In the genomic region with DNA sequence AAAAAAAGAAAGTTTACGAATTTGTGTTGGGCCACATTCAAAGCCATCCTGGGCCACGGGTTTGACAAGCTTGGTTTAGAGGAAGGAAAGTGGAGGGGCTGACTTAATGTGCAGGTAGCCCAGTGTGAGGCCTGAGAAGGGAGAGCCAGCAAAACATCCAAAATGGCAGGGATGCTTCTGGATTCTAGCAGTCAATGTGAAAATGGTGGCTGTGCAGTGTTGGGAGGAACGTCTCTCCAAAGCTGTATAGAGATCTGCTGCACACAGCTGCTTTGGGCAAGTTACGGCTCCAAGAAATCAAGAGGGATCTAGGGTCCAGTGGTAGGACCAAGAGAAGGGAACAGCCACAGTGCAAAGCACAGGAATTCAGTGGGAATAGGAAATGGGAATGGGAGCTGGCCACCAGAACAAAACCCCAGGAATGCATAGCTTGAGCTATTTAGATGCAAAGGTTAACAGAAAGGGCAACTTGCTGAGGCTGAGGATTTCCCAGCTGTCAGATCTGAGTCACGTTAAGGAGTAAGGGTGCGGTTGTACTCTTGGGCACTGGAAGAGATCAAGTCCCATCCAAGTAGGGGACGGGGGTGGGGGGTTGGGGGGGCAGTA, we compare ENCODE assay signal across 13 cellular contexts.
DNase-seq lines count a peak whose midpoint lies in the region; ATAC-seq and TF ChIP-seq lines count a peak whose summit lies in the region.
"Had no signal": no experiment of that assay in that cellular context is flagged by ENCODE, and none has a peak within 500 bp of the region (broad histone marks: within the 10 kb centered on the region; RNA-seq: fewer than 3 reads in every experiment).

No MANE protein-coding gene starts in this region.

- no peak overlapping the region for H2BK5ac ChIP-seq in trophoblast cell (ENCODE audit: low read depth, low read length, poor library complexity)

- H3K36me3 ChIP-seq in ES-I3 (ENCODE audit: insufficient read depth, low read length) = no peaks in the 10 kb centered on the region
- no peaks in the 10 kb centered on the region for H3K36me3 ChIP-seq in RWPE2 (ENCODE audit: low read depth)
- H3K36me3 ChIP-seq in trophoblast cell (ENCODE audit: control insufficient read depth in 1 of 2, insufficient read depth in 2 of 2, low read length in 2 of 2) = no peaks in the 10 kb centered on the region
- H3K36me3 ChIP-seq in prostate gland = no peaks in the 10 kb centered on the region

- H3K4me2 ChIP-seq in trophoblast cell (ENCODE audit: low read length) = no peak overlapping the region
- H3K4me2 ChIP-seq: PC-9 had no signal

- no peak overlapping the region for H2BK120ac ChIP-seq in trophoblast cell (ENCODE audit: insufficient read depth, low read length, poor library complexity)

- H3K27me3 Mint-ChIP-seq in activated CD4-positive, alpha-beta T cell treated with anti-CD3 and anti-CD28 coated beads, Interleukin-2, amount 10 ng/mL, durations not matched to agents 7 days and 5 days = peaks cover 3% of the 10 kb centered on the region
- H3K27me3 Mint-ChIP-seq: activated T-cell treated with anti-CD3 and anti-CD28 coated beads, Interleukin-2, amount 50 U/mL, for 24 hours had no signal

- H3K4me3 ChIP-seq in RWPE2 (ENCODE audit: severe bottlenecking) = no peak overlapping the region
- H3K4me3 ChIP-seq in trophoblast cell (ENCODE audit: low read depth, low read length) = no peak overlapping the region
- no peak overlapping the region for H3K4me3 ChIP-seq in prostate gland
- H3K4me3 ChIP-seq: PC-9 had no signal

- H3K79me1 ChIP-seq in trophoblast cell (ENCODE audit: low read length) = peaks cover 5% of the 10 kb centered on the region

- H4K12ac ChIP-seq in trophoblast cell (ENCODE audit: low read depth, low read length) = no peak overlapping the region

- peak; percentile 74 for ATAC-seq in RWPE2 (ENCODE audit: low read depth)
- ATAC-seq in HG03439 (IDR thresholded peaks at IDR 0.05; ENCODE audit: unreplicated experiment) = no peak

- H3K27ac Mint-ChIP-seq in activated CD4-positive, alpha-beta T cell treated with anti-CD3 and anti-CD28 coated beads, Interleukin-2, amount 10 ng/mL, durations not matched to agents 7 days and 5 days = no peak overlapping the region
- H3K27ac Mint-ChIP-seq: activated T-cell treated with anti-CD3 and anti-CD28 coated beads, Interleukin-2, amount 50 U/mL, for 24 hours had no signal

- TF ChIP-seq POLR2A in prostate gland (IDR thresholded peaks at IDR 0.05) = no peak

- H2BK12ac ChIP-seq in trophoblast cell (ENCODE audit: low read length) = peak overlapping the region; percentile 88

- CTCF ChIA-PET in activated CD4-positive, alpha-beta T cell treated with anti-CD3 and anti-CD28 coated beads, Interleukin-2, amount 10 ng/mL, durations not matched to agents 7 days and 5 days (lab: Charles Lee) = interaction anchor here (0.7 to 1.2 kb wide), 2 partner anchors 37 to 60 kb away, joined by 3 to 4 read pairs; no protein-coding TSS in a partner anchor

- peak overlapping the region; percentile 73 for H3K14ac ChIP-seq in trophoblast cell (ENCODE audit: low read length)

- no peak overlapping the region for H2AK5ac ChIP-seq in trophoblast cell (ENCODE audit: low read length)

- H3K79me2 ChIP-seq in trophoblast cell (ENCODE audit: control insufficient read depth, insufficient read depth, low read length, poor library complexity) = no peaks in the 10 kb centered on the region

- H3K4me3 Mint-ChIP-seq in activated CD4-positive, alpha-beta T cell treated with anti-CD3 and anti-CD28 coated beads, Interleukin-2, amount 10 ng/mL, durations not matched to agents 7 days and 5 days = no peak overlapping the region
- H3K4me3 Mint-ChIP-seq: activated T-cell treated with anti-CD3 and anti-CD28 coated beads, Interleukin-2, amount 50 U/mL, for 24 hours; naive B cell had no signal

- WGBS in trophoblast cell (ENCODE audit: extremely low coverage, insufficient coverage, insufficient read length) = no CpG with 5 or more reads among the region's 7 CpGs
- 75% methylated on average over 7 of the region's 7 CpGs for WGBS in prostate gland

- H3K23ac ChIP-seq in trophoblast cell (ENCODE audit: low read length) = no peak overlapping the region

- H3K9me3 Mint-ChIP-seq in activated CD4-positive, alpha-beta T cell treated with anti-CD3 and anti-CD28 coated beads, Interleukin-2, amount 10 ng/mL, durations not matched to agents 7 days and 5 days = peaks cover 12% of the 10 kb centered on the region

- peak overlapping the region; percentile 45 for H4K91ac ChIP-seq in trophoblast cell (ENCODE audit: low read depth, low read length)

- intact Hi-C loops in prostate gland (cut with DNase I) = no loop called here

- H3K36me3 Mint-ChIP-seq in activated CD4-positive, alpha-beta T cell treated with anti-CD3 and anti-CD28 coated beads, Interleukin-2, amount 10 ng/mL, durations not matched to agents 7 days and 5 days (ENCODE audit: low read depth) = no peaks in the 10 kb centered on the region

- TF ChIP-seq CTCF in RWPE2 (IDR thresholded peaks at IDR 0.05; ENCODE audit: poor library complexity, severe bottlenecking) (no peak), prostate gland (IDR thresholded peaks at IDR 0.05) (no peak)

- peak overlapping the region; percentile 8; the same call in 1 of the 2 replicates for H3K9ac ChIP-seq in ES-I3 (ENCODE audit: low read depth, low read length)
- no peak overlapping the region for H3K9ac ChIP-seq in trophoblast cell (ENCODE audit: low read length)

- no peaks in the 10 kb centered on the region for H3K9me3 ChIP-seq in ES-I3 (ENCODE audit: control insufficient read depth, insufficient read depth, low read length)
- H3K9me3 ChIP-seq in RWPE2 (ENCODE audit: severe bottlenecking) = no peaks in the 10 kb centered on the region
- H3K9me3 ChIP-seq in trophoblast cell (ENCODE audit: insufficient read depth, low read depth, low read length) = no peaks in the 10 kb centered on the region
- no peaks in the 10 kb centered on the region for H3K9me3 ChIP-seq in prostate gland

- H3K4me1 ChIP-seq in ES-I3 (ENCODE audit: insufficient read depth, low read length) (peaks cover 12% of the 10 kb centered on the region), RWPE2 (ENCODE audit: insufficient read depth, poor library complexity, severe bottlenecking) (no peaks in the 10 kb centered on the region), trophoblast cell (ENCODE audit: control insufficient read depth in 1 of 2, insufficient read depth in 2 of 2, low read length in 2 of 2) (peaks cover 5 to 7% of the 10 kb centered on the region in 2 experiments), prostate gland (replicated peaks) (no peaks in the 10 kb centered on the region)

- H4K8ac ChIP-seq in trophoblast cell (ENCODE audit: low read depth, low read length) = no peak overlapping the region

- H3K27me3 ChIP-seq in RWPE2 (ENCODE audit: insufficient read depth, poor library complexity, severe bottlenecking) (no peaks in the 10 kb centered on the region), trophoblast cell (ENCODE audit: insufficient read depth, low read length) (no peaks in the 10 kb centered on the region), prostate gland (replicated peaks; ENCODE audit: insufficient read depth) (no peaks in the 10 kb centered on the region)

- H3K27ac ChIP-seq in RWPE2 (ENCODE audit: poor library complexity, severe bottlenecking) (no peak overlapping the region), trophoblast cell (ENCODE audit: low read depth, low read length) (peak overlapping the region; percentile 28), prostate gland (no peak overlapping the region)
- H3K27ac ChIP-seq: PC-9 had no signal

- H2AFZ ChIP-seq in trophoblast cell (ENCODE audit: insufficient read depth, low read length, poor library complexity) = no peak overlapping the region
- H2AFZ ChIP-seq: PC-9 had no signal

- H3K4ac ChIP-seq in trophoblast cell (ENCODE audit: low read depth, low read length) = no peak overlapping the region

- no peaks in the 10 kb centered on the region for H3K4me1 Mint-ChIP-seq in activated CD4-positive, alpha-beta T cell treated with anti-CD3 and anti-CD28 coated beads, Interleukin-2, amount 10 ng/mL, durations not matched to agents 7 days and 5 days

- DNase-seq in RWPE2 (ENCODE audit: low spot score) = no peak
- peak; percentile 4 for DNase-seq in fibroblast of the conjunctiva (ENCODE audit: low read depth)
- peak; percentile 20 to 21 for DNase-seq in trophoblast cell
- DNase-seq in NCI-H146 treated with DMSO at 0.1 percent for 48 hours (lab: John Stamatoyannopoulos, UW; ENCODE audit: unreplicated experiment) = no peak
- DNase-seq in activated CD4-positive, alpha-beta T cell treated with anti-CD3 and anti-CD28 coated beads, Interleukin-2, amount 10 ng/mL, durations not matched to agents 7 days and 5 days = no peak
- DNase-seq in prostate gland (ENCODE audit: low spot score) = no peak
- DNase-seq: activated T-cell treated with anti-CD3 and anti-CD28 coated beads, Interleukin-2, amount 50 U/mL, for 24 hours; caudate nucleus; COR-L47; naive B cell; PC-9 had no signal

- H3K18ac ChIP-seq in trophoblast cell (ENCODE audit: low read length) = no peak overlapping the region

- POLR2A ChIA-PET in activated CD4-positive, alpha-beta T cell treated with anti-CD3 and anti-CD28 coated beads, Interleukin-2, amount 10 ng/mL, durations not matched to agents 7 days and 5 days (lab: Charles Lee) = interaction anchor here (0.6 kb wide), 1 partner anchor 208 kb away, joined by 11 read pairs; no protein-coding TSS in a partner anchor

Comparison
In these comparisons a context has a peak if more than half of its experiments do, and no peak if none do; other contexts are left out.
1. DNase-seq: peak in fibroblast of the conjunctiva (single experiment) and trophoblast cell (2 of 2); none in RWPE2 (single experiment), NCI-H146 treated with DMSO at 0.1 percent for 48 hours (single experiment), activated CD4-positive, alpha-beta T cell treated with anti-CD3 and anti-CD28 coated beads, Interleukin-2, amount 10 ng/mL, durations not matched to agents 7 days and 5 days (single experiment) and prostate gland (single experiment).